Comparison of ENCODE assay signal across 14 cellular contexts in genomic region chr17:36082062-36082461, GRCh38. TPM values are rescaled to one million over a fixed set of nuclear protein-coding genes. Genes with fewer than 3 reads are reported as not detected.
DNase-seq lines count a peak whose midpoint lies in the region; ATAC-seq and TF ChIP-seq lines count a peak whose summit lies in the region.
"Had no signal": no experiment of that assay in that cellular context is flagged by ENCODE, and none has a peak within 500 bp of the region (broad histone marks: within the 10 kb centered on the region; RNA-seq: fewer than 3 reads in every experiment).

No MANE protein-coding gene starts in this region.

- intact Hi-C loops in Calu3 (cut with micrococcal nuclease; ENCODE audit: unreplicated experiment) = no loop called here

- CTCF ChIA-PET in Calu3 (lab: Charles Lee) = interaction anchor here (2.2 kb wide), 1 partner anchor 10 kb away, joined by 5 read pairs; no protein-coding TSS in a partner anchor

- no peaks in the 10 kb centered on the region for H3K27me3 ChIP-seq in tibial nerve
- H3K27me3 ChIP-seq: body of pancreas, left lung, sigmoid colon had no signal

- H3K36me3 Mint-ChIP-seq in Calu3 (ENCODE audit: insufficient read depth, unreplicated experiment) = no peaks in the 10 kb centered on the region
- peaks cover 22% of the 10 kb centered on the region for H3K36me3 Mint-ChIP-seq in central memory CD8-positive, alpha-beta T cell (ENCODE audit: insufficient read depth)

- BruUV-seq in Calu3 (replicated peaks; lab: Mats Ljungman, UMichigan) = no TSS peak

- no peaks in the 10 kb centered on the region for H3K36me3 ChIP-seq in tibial nerve
- H3K36me3 ChIP-seq: left lung, sigmoid colon, WERI-Rb-1 had no signal

- TF ChIP-seq EP300 in tibial nerve (IDR thresholded peaks at IDR 0.05) = no peak

- DNase-seq in Calu3 (peak; percentile 17), tibial nerve (ENCODE audit: low spot score in 2 of 2) (no peak), inferior parietal cortex (ENCODE audit: extremely low spot score) (no peak)
- no peak for DNase-seq in central memory CD8-positive, alpha-beta T cell (ENCODE audit: low spot score in 2 of 2)
- DNase-seq in activated CD4-positive, alpha-beta T cell treated with anti-CD3 and anti-CD28 coated beads, Interleukin-2, amount 50 U/mL, for 4 hours = no peak
- DNase-seq: left lung, NCI-H1436, PC-3, sigmoid colon, WERI-Rb-1 had no signal

- no peak for TF ChIP-seq CTCF in Calu3 (IDR thresholded peaks at IDR 0.05; ENCODE audit: unreplicated experiment)
- TF ChIP-seq CTCF in tibial nerve (IDR thresholded peaks at IDR 0.05) = no peak

- no peaks in the 10 kb centered on the region for H3K4me1 ChIP-seq in tibial nerve
- H3K4me1 ChIP-seq: body of pancreas, sigmoid colon had no signal

- H3K27me3 Mint-ChIP-seq in Calu3 (ENCODE audit: unreplicated experiment) = peaks cover 54% of the 10 kb centered on the region
- no peaks in the 10 kb centered on the region for H3K27me3 Mint-ChIP-seq in central memory CD8-positive, alpha-beta T cell

- no peak overlapping the region for H3K4me3 Mint-ChIP-seq in Calu3 (ENCODE audit: low read depth, unreplicated experiment)
- peak overlapping the region; percentile 77 for H3K4me3 Mint-ChIP-seq in central memory CD8-positive, alpha-beta T cell

- peaks cover 0 to 2% (median 0%) of the 10 kb centered on the region in 4 donors for H3K9me3 ChIP-seq in tibial nerve
- H3K9me3 ChIP-seq: body of pancreas, sigmoid colon had no signal

- ATAC-seq in GM19397 (IDR thresholded peaks at IDR 0.05; ENCODE audit: unreplicated experiment) (peak; percentile 11), HG03342 (IDR thresholded peaks at IDR 0.05; ENCODE audit: unreplicated experiment) (peak; percentile 23), SK-N-SH treated with all-trans-retinoic acid at 6 μM for 48 hours (no peak)
- ATAC-seq in central memory CD8-positive, alpha-beta T cell (replicated peaks; ENCODE audit: extremely low read depth, poor library complexity, severe bottlenecking) = peak; percentile 37
- ATAC-seq: PC-3 had no signal

- H3K27ac ChIP-seq in tibial nerve = peak overlapping the region in 1 of 4 donors; percentile 59
- H3K27ac ChIP-seq: body of pancreas, sigmoid colon, WERI-Rb-1 had no signal

- H3K9me3 Mint-ChIP-seq in Calu3 (ENCODE audit: low read depth, unreplicated experiment) = no peaks in the 10 kb centered on the region
- H3K9me3 Mint-ChIP-seq in central memory CD8-positive, alpha-beta T cell = peaks cover 6% of the 10 kb centered on the region

- H3K4me3 ChIP-seq in tibial nerve = no peak overlapping the region
- H3K4me3 ChIP-seq: body of pancreas, left lung, sigmoid colon had no signal

- H3K4me1 Mint-ChIP-seq in Calu3 (ENCODE audit: low read depth, unreplicated experiment) = peaks cover 9% of the 10 kb centered on the region
- peaks cover 60% of the 10 kb centered on the region for H3K4me1 Mint-ChIP-seq in central memory CD8-positive, alpha-beta T cell

- H3K27ac Mint-ChIP-seq in Calu3 (ENCODE audit: unreplicated experiment) = no peak overlapping the region
- peak overlapping the region; percentile 100 for H3K27ac Mint-ChIP-seq in central memory CD8-positive, alpha-beta T cell (ENCODE audit: low read depth)

- WGBS in tibial nerve, 2 donors = 68 to 70% methylated on average over 3 of the region's 3 CpGs

- TF ChIP-seq POLR2A in tibial nerve (IDR thresholded peaks at IDR 0.05) = no peak

TF ChIP-seq in SK-N-SH treated with all-trans-retinoic acid at 6 μM for 48 hours, 23 proteins besides CTCF, POLR2A, EP300 and RAD21:
- TF ChIP-seq CSDC2 (CRISPR knock-in tag; IDR thresholded peaks at IDR 0.05) = no peak
- no peak for TF ChIP-seq GLIS3 (CRISPR knock-in tag; IDR thresholded peaks at IDR 0.05)
- no peak for TF ChIP-seq BACH2 (CRISPR knock-in tag; IDR thresholded peaks at IDR 0.05; ENCODE audit: borderline replicate concordance)
- no peak for TF ChIP-seq PPARA (CRISPR knock-in tag; IDR thresholded peaks at IDR 0.05; ENCODE audit: borderline replicate concordance)
- TF ChIP-seq ZNF70 (CRISPR knock-in tag; IDR thresholded peaks at IDR 0.05) = no peak
- no peak for TF ChIP-seq POU6F1 (CRISPR knock-in tag; IDR thresholded peaks at IDR 0.05; ENCODE audit: borderline replicate concordance, low read depth)
- no peak for TF ChIP-seq ZFP3 (CRISPR knock-in tag; IDR thresholded peaks at IDR 0.05)
- no peak for TF ChIP-seq PATZ1 (CRISPR knock-in tag; IDR thresholded peaks at IDR 0.05; ENCODE audit: borderline replicate concordance)
- no peak for TF ChIP-seq ZFP30 (CRISPR knock-in tag; IDR thresholded peaks at IDR 0.05)
- TF ChIP-seq TSHZ2 (CRISPR knock-in tag; IDR thresholded peaks at IDR 0.05) = no peak
- no peak for TF ChIP-seq RARB (CRISPR knock-in tag; IDR thresholded peaks at IDR 0.05)
- TF ChIP-seq TCF4 (CRISPR knock-in tag; IDR thresholded peaks at IDR 0.05; ENCODE audit: borderline replicate concordance) = no peak
- TF ChIP-seq TOX (CRISPR knock-in tag; IDR thresholded peaks at IDR 0.05; ENCODE audit: borderline replicate concordance) = no peak
- no peak for TF ChIP-seq ZNF8 (CRISPR knock-in tag; IDR thresholded peaks at IDR 0.05)
- TF ChIP-seq ISL1 (CRISPR knock-in tag; IDR thresholded peaks at IDR 0.05) = no peak

RNA-seq across cellular contexts. Expression of gene CCL3, which starts 7.9 kb away (rescaled TPM):
- total RNA-seq in Calu3 (2022) (not detected in 2 replicates), tibial nerve (1 to 10 TPM in 1 of 4 donors, not detected in 3; 3.6 TPM)
- total RNA-seq: body of pancreas, PC-3 had no signal

RNA-seq across cellular contexts. Expression of gene CCL18, which starts 18.0 kb away (rescaled TPM):
- total RNA-seq in Calu3 (2022) (not detected in 2 replicates), tibial nerve (1 to 10 TPM in 1 of 4 donors, not detected in 3; 4.5 TPM)
- total RNA-seq: body of pancreas, PC-3 had no signal

RNA-seq across cellular contexts. Expression of gene CCL4, which starts 21.6 kb away (rescaled TPM):
- not detected in 2 replicates for total RNA-seq in Calu3 (2022)
- total RNA-seq in tibial nerve = 1 to 10 TPM in 2 of 4 donors, under 1 TPM in 1, not detected in 1; 0.90 to 2.4 (median 1.9) TPM
- total RNA-seq: body of pancreas, PC-3 had no signal
